8 cellular contexts compared by ENCODE assay signal in the genomic region with DNA sequence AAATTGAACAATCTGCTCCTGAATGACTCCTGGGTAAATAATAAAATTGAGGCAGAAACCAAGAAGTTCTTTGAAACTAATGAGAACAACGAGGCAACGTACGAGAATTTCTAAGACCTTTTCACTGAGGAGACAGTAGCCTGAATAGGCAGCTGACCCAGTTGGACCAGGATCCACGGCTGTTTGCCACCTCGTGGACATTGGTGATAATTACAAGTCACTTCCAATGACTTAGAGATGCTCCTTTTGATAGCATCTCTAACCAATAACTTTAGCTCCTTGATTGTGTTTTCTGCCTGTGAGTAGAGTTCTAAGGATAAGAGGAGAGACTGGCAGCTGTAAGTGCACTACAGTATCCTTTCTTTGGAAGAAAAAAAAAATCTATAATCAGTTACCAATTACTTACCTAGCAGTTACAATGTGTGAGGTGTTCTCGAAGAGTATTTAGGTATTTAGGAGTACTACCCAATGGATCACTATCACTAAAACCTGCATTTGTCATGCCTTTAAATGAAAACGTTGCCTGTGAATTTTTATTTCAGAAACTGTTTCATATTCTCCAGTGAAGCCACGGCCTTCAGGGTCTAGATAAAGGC. TPM values are rescaled to one million over a fixed set of nuclear protein-coding genes. Genes with fewer than 3 reads are reported as not detected.
DNase-seq lines count a peak whose midpoint lies in the region; ATAC-seq and TF ChIP-seq lines count a peak whose summit lies in the region.

No MANE protein-coding gene starts in this region.

- no peak overlapping the region for H3K27ac ChIP-seq in heart right ventricle
- H3K27ac ChIP-seq in coronary artery = no peak overlapping the region

- H3K36me3 ChIP-seq in heart right ventricle = no peaks in the 10 kb centered on the region

- 36 to 37% methylated on average over 8 of the region's 8 CpGs for WGBS in heart right ventricle, 2 donors

- peak in 8 of 9 donors; percentile 14 to 57 (median 41) for TF ChIP-seq CTCF in heart right ventricle (IDR thresholded peaks at IDR 0.05)
- TF ChIP-seq CTCF in coronary artery (IDR thresholded peaks at IDR 0.05) = peak; percentile 18

- DNase-seq in heart right ventricle (no peak), Right ventricle myocardium inferior (ENCODE audit: missing footprints) (no peak), NCI-H460 (ENCODE audit: extremely low read depth, low read depth) (peak; percentile 48), coronary artery (ENCODE audit: low spot score) (no peak), midbrain (lab: John Stamatoyannopoulos, UW) (peak; percentile 35), activated gamma-delta T cell (lab: John Stamatoyannopoulos, UW) (no peak), T-helper 9 cell (no peak)

- intact Hi-C loops in heart right ventricle (cut with DNase I) (no loop called here), Right ventricle myocardium inferior (cut with DNase I) (no loop called here)

- H3K4me3 ChIP-seq in heart right ventricle (no peak overlapping the region), coronary artery (no peak overlapping the region)

- peaks cover 0 to 10% (median 2%) of the 10 kb centered on the region in 11 donors for H3K9me3 ChIP-seq in heart right ventricle

- H3K4me1 ChIP-seq in heart right ventricle = no peaks in the 10 kb centered on the region

- H3K27me3 ChIP-seq in heart right ventricle = no peaks in the 10 kb centered on the region

- ATAC-seq in heart right ventricle = no peak
- ATAC-seq in Right ventricle myocardium inferior = no peak
- peak; percentile 63 for ATAC-seq in HG02571 (IDR thresholded peaks at IDR 0.05; ENCODE audit: unreplicated experiment)

RNA-seq across cellular contexts. Expression of gene CNTNAP5, which starts 31.3 kb away (rescaled TPM):
- total RNA-seq in heart right ventricle (under 1 TPM in 1 of 10 donors, not detected in 9; 0.04 TPM), Right ventricle myocardium inferior (not detected)
- polyA plus RNA-seq in heart right ventricle = not detected
- not detected in 2 replicates for total RNA-seq in NCI-H460 (2014; rRNA removed; shearing (Covaris generic))
- polyA plus RNA-seq in NCI-H460 (2014; cell fraction: nucleus; rRNA removed) = not detected in 2 replicates

Comparison
In these comparisons a context has a peak if more than half of its experiments do, and no peak if none do; other contexts are left out.
1. DNase-seq: peak in NCI-H460 (single experiment) and midbrain (single experiment); none in heart right ventricle (0 of 2), Right ventricle myocardium inferior (single experiment), coronary artery (single experiment), activated gamma-delta T cell (single experiment) and T-helper 9 cell (single experiment).